ENCODE assay signal across 23 cellular contexts in genomic region chr1:33516891-33517550, GRCh38. TPM values are rescaled to one million over a fixed set of nuclear protein-coding genes. Genes with fewer than 3 reads are reported as not detected.
DNase-seq lines count a peak whose midpoint lies in the region; ATAC-seq and TF ChIP-seq lines count a peak whose summit lies in the region.
"Had no signal": no experiment of that assay in that cellular context is flagged by ENCODE, and none has a peak within 500 bp of the region (broad histone marks: within the 10 kb centered on the region; RNA-seq: fewer than 3 reads in every experiment).

No MANE protein-coding gene starts in this region.

- H3K9ac ChIP-seq in HCT116 (ENCODE audit: low read length) (no peak overlapping the region), adipocyte (ENCODE audit: low read length) (no peak overlapping the region)

- H3K9me3 ChIP-seq in HCT116 (ENCODE audit: control insufficient read depth in 1 of 2, insufficient read depth in 1 of 2, low read depth in 1 of 2, low read length in 2 of 2) (no peaks in the 10 kb centered on the region), adipocyte (ENCODE audit: control insufficient read depth, low read length) (no peaks in the 10 kb centered on the region), osteoblast (ENCODE audit: low read depth, low read length) (no peaks in the 10 kb centered on the region)
- H3K9me3 ChIP-seq: SJSA1 had no signal

- no peak overlapping the region; the same call in 1 of the 2 replicates for H3K27ac ChIP-seq in HCT116 (ENCODE audit: low read depth, low read length)
- H3K27ac ChIP-seq in osteoblast (ENCODE audit: low read depth, low read length), result no peak overlapping the region
- H3K27ac ChIP-seq: PC-9, SJSA1 had no signal

- H4K20me1 ChIP-seq in HCT116 (ENCODE audit: insufficient read depth), result no peaks in the 10 kb centered on the region
- no peaks in the 10 kb centered on the region for H4K20me1 ChIP-seq in osteoblast (ENCODE audit: insufficient read depth, low read length)

- RAD21 ChIA-PET in HCT116 (lab: Charles Lee; ENCODE audit: low non-redundant PET in 1 of 2, low total read pairs in 2 of 2, uncharacterized antibody in 2 of 2, unreplicated experiment in 2 of 2), result no interaction called here

- no peaks in the 10 kb centered on the region for H3K79me2 ChIP-seq in HCT116 (ENCODE audit: insufficient read depth, low read length)
- no peaks in the 10 kb centered on the region for H3K79me2 ChIP-seq in osteoblast (ENCODE audit: insufficient read depth, low read length)

- BruUV-seq in HCT116 (replicated peaks; lab: Mats Ljungman, UMichigan), result no TSS peak

- peak; percentile 30 for DNase-seq in AG08396 (ENCODE audit: low spot score)
- DNase-seq in HCT116 (ENCODE audit: low read depth, low spot score), result no peak
- peak; percentile 2 for DNase-seq in adipocyte (ENCODE audit: low read depth)
- DNase-seq in osteoblast (ENCODE audit: insufficient read length, low spot score, missing footprints), result peak; percentile 68
- DNase-seq in NCI-H82 treated with DMSO at 0.1 percent for 48 hours (lab: John Stamatoyannopoulos, UW; ENCODE audit: unreplicated experiment), result no peak
- no peak for DNase-seq in DMS53 treated with DMSO at 0.1 percent for 48 hours (lab: John Stamatoyannopoulos, UW; ENCODE audit: unreplicated experiment)
- DNase-seq: C1 segment of cervical spinal cord; CD4-positive, alpha-beta memory T cell; COR-L47; DMS79 treated with DMSO at 0.1 percent for 48 hours; HFFc6; Karpas-422; NCI-H1105; NCI-H1436 treated with DMSO at 0.1 percent for 48 hours; NCI-H187 treated with DMSO at 0.1 percent for 48 hours; NCI-H345; NCI-H748 treated with DMSO at 0.1 percent for 48 hours; NK-92 treated with Interleukin-12 subunit alpha and Interleukin-12 subunit beta, amount 100 ng/mL, for 24 hours; PC-9; Right ventricle myocardium superior had no signal

- H3K27me3 ChIP-seq in HCT116 (ENCODE audit: insufficient read depth, low read length) (no peaks in the 10 kb centered on the region), adipocyte (replicated peaks; ENCODE audit: control insufficient read depth, insufficient read depth, low read length) (no peaks in the 10 kb centered on the region), osteoblast (ENCODE audit: insufficient read depth, low read length) (no peaks in the 10 kb centered on the region)
- H3K27me3 ChIP-seq: SJSA1 had no signal

- intact Hi-C loops in HCT116 (cut with micrococcal nuclease), result no loop called here

- no peak for TF ChIP-seq POLR2A in HCT116 (IDR thresholded peaks at IDR 0.05; ENCODE audit: borderline replicate concordance, extremely low read depth, insufficient read depth, insufficient read length)

- H3K36me3 ChIP-seq in HCT116 (ENCODE audit: control insufficient read depth in 1 of 2, insufficient read depth in 2 of 2, low read length in 2 of 2) (no peaks in the 10 kb centered on the region), adipocyte (ENCODE audit: control insufficient read depth, insufficient read depth, low read length, severe bottlenecking) (peaks cover under 1% of the 10 kb centered on the region), osteoblast (ENCODE audit: insufficient read depth, low read length) (no peaks in the 10 kb centered on the region)
- H3K36me3 ChIP-seq: SJSA1 had no signal

- H3K4me3 ChIP-seq in HCT116 (replicated peaks in 1 of 2; ENCODE audit: low read depth in 1 of 2, low read length in 2 of 2) (no peak overlapping the region), adipocyte (ENCODE audit: low read length) (no peak overlapping the region), osteoblast (ENCODE audit: insufficient read depth, low read length) (no peak overlapping the region)
- H3K4me3 ChIP-seq: PC-9, SJSA1 had no signal

- no peak overlapping the region for H2AFZ ChIP-seq in HCT116 (ENCODE audit: low read depth, low read length, poor library complexity, severe bottlenecking)
- no peak overlapping the region for H2AFZ ChIP-seq in osteoblast (ENCODE audit: low read length)
- H2AFZ ChIP-seq: PC-9 had no signal

- POLR2A ChIA-PET in HCT116 (lab: Charles Lee), result no interaction called here

- CTCF ChIA-PET in HCT116 (lab: Charles Lee), result no interaction called here

- TF ChIP-seq RAD21 in HCT116 (IDR thresholded peaks at IDR 0.05; ENCODE audit: low read depth), result no peak

- peak overlapping the region; percentile 39 for H3K4me2 ChIP-seq in HCT116 (ENCODE audit: low read length)
- no peak overlapping the region for H3K4me2 ChIP-seq in osteoblast (ENCODE audit: insufficient read depth, low read length)
- H3K4me2 ChIP-seq: PC-9 had no signal

- H3K9me2 ChIP-seq in HCT116 (ENCODE audit: insufficient read depth), result no peaks in the 10 kb centered on the region

- no peak for ATAC-seq in HCT116
- ATAC-seq in GM18519 (IDR thresholded peaks at IDR 0.05; ENCODE audit: low FRiP score, unreplicated experiment), result no peak
- no peak for ATAC-seq in GM21576 (IDR thresholded peaks at IDR 0.05; ENCODE audit: unreplicated experiment)

- TF ChIP-seq CTCF in HCT116 (IDR thresholded peaks at IDR 0.05 in 2 of 3, conservative IDR thresholded peaks at IDR 0.05 in 1 of 3; ENCODE audit: borderline replicate concordance in 1 of 3, insufficient read depth in 1 of 3, low read depth in 2 of 3, low read length in 2 of 3) (no peak), osteoblast (IDR thresholded peaks at IDR 0.05; ENCODE audit: extremely low read depth, low read depth, low read length) (no peak)

- H3K4me1 ChIP-seq in HCT116 (ENCODE audit: control insufficient read depth in 1 of 2, insufficient read depth in 2 of 2, low read length in 2 of 2) (peaks cover 10 to 15% of the 10 kb centered on the region in 2 experiments; a peak in 3 of 4 replicates), adipocyte (ENCODE audit: control insufficient read depth, insufficient read depth, low read length) (no peaks in the 10 kb centered on the region), osteoblast (ENCODE audit: insufficient read depth, low read length) (peaks cover 4% of the 10 kb centered on the region)
- H3K4me1 ChIP-seq: SJSA1 had no signal

TF ChIP-seq in HCT116, 20 proteins besides CTCF, POLR2A, EP300 and RAD21:
- no peak for TF ChIP-seq EZH2 (IDR thresholded peaks at IDR 0.05)
- TF ChIP-seq ZNF274 (IDR thresholded peaks at IDR 0.05; ENCODE audit: low read depth, low read length), result no peak
- no peak for TF ChIP-seq CBX3 (IDR thresholded peaks at IDR 0.05; ENCODE audit: low read depth)
- no peak for TF ChIP-seq ATF3 (IDR thresholded peaks at IDR 0.05)
- no peak for TF ChIP-seq SP1 (IDR thresholded peaks at IDR 0.05; ENCODE audit: low read depth)
- no peak for TF ChIP-seq CEBPB (IDR thresholded peaks at IDR 0.05; ENCODE audit: low read depth)
- TF ChIP-seq ZBTB33 (IDR thresholded peaks at IDR 0.05; ENCODE audit: extremely low read depth, insufficient replicate concordance, low read length), result no peak
- no peak for TF ChIP-seq ZFX (IDR thresholded peaks at IDR 0.05)
TF ChIP-seq in HCT116: peak in this region for 0.

RNA-seq across cellular contexts. Expression of gene ZSCAN20, which starts 44.6 kb away (rescaled TPM):
- total RNA-seq in HCT116 (2021; ENCODE audit: unreplicated experiment), result 9.0 TPM
- 1.8 and 2.6 TPM in 2 replicates for polyA plus RNA-seq in HCT116 (2012)
- 9.8 and 11.2 TPM in 2 replicates for total RNA-seq in osteoblast

Comparison
In these comparisons a context has a peak if more than half of its experiments do, and no peak if none do; other contexts are left out.
1. DNase-seq: peak in AG08396 (single experiment), adipocyte (single experiment) and osteoblast (single experiment); none in HCT116 (single experiment), NCI-H82 treated with DMSO at 0.1 percent for 48 hours (single experiment) and DMS53 treated with DMSO at 0.1 percent for 48 hours (single experiment).